ENCODE assay signal across 11 cellular contexts in the genomic region with DNA sequence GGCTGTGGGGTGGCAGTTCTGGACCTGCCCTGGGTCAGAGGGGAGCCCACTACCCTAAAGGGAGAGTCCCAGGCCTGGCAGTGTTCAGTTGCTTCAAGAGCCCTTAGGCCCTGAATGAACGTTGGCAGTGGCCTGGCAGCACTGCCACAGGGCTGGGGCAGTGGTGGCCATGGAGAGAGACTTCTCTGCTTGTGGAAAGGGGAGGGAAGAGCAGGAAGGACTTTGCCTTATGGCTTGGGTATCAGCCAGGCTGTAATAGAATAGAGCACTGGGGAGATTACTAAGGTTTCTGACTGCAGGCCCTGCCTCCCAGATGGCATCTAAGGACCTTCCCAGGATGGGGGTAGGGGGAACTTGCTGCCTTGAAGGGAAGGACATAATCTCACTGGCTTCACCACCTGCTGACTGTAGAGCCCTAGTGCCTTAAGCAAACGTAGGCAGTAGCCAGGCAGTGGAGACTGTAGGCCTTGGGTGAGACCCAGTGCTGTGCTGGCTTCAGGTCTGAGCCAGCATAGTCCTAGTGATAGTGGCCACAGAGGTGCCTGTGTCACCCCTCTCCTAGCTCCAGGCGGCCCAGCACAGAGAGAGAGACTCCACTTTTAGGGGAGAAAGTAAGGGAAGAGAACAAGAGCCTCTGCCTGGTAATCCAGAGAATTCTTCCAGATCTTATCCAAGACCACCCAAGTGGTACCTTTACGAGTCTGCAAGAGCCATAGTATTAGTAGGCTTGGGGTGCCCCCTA. TPM values are rescaled to one million over a fixed set of nuclear protein-coding genes. Genes with fewer than 3 reads are reported as not detected.
DNase-seq lines count a peak whose midpoint lies in the region; ATAC-seq, FAIRE-seq and TF ChIP-seq lines count a peak whose summit lies in the region.
"Had no signal": no experiment of that assay in that cellular context is flagged by ENCODE, and none has a peak within 500 bp of the region (broad histone marks: within the 10 kb centered on the region; RNA-seq: fewer than 3 reads in every experiment).

No MANE protein-coding gene starts in this region.

- no peak for FAIRE-seq in keratinocyte (lab: Jason Lieb, UNC)

- ATAC-seq in RWPE2 (ENCODE audit: low read depth) (no peak; the same call in 2 of the 3 replicates), HG02610 (IDR thresholded peaks at IDR 0.05; ENCODE audit: unreplicated experiment) (no peak), HG02840 (IDR thresholded peaks at IDR 0.05; ENCODE audit: low FRiP score, unreplicated experiment) (no peak)

- H3K27me3 ChIP-seq in RWPE2 (ENCODE audit: insufficient read depth, poor library complexity, severe bottlenecking) (no peaks in the 10 kb centered on the region), keratinocyte (ENCODE audit: control insufficient read depth, extremely low read depth, insufficient read depth, low read length) (no peaks in the 10 kb centered on the region), smooth muscle cell (ENCODE audit: low read depth) (no peaks in the 10 kb centered on the region)
- H3K27me3 ChIP-seq: right atrium auricular region had no signal

- H2AFZ ChIP-seq in keratinocyte (ENCODE audit: control insufficient read depth, low read length) = peak overlapping the region; percentile 19
- no peak overlapping the region for H2AFZ ChIP-seq in smooth muscle cell (ENCODE audit: low read depth)

- H4K20me1 ChIP-seq in keratinocyte (ENCODE audit: control insufficient read depth, extremely low read depth, insufficient read depth, low read length) (no peaks in the 10 kb centered on the region), smooth muscle cell (ENCODE audit: low read depth) (no peaks in the 10 kb centered on the region)

- H3K36me3 ChIP-seq in RWPE2 (ENCODE audit: low read depth) (0 out of 2 replicates have a peak, but pooled peaks cover 2% of the 10 kb centered on the region), keratinocyte (ENCODE audit: control insufficient read depth in 2 of 2, extremely low read depth in 1 of 2, insufficient read depth in 2 of 2, low read length in 2 of 2) (no peaks in the 10 kb centered on the region), smooth muscle cell (ENCODE audit: low read depth) (no peaks in the 10 kb centered on the region)
- H3K36me3 ChIP-seq: right atrium auricular region had no signal

- H3K4me2 ChIP-seq in keratinocyte (ENCODE audit: control insufficient read depth, extremely low read depth, insufficient read depth, low read depth, low read length) (no peak overlapping the region), smooth muscle cell (no peak overlapping the region)

- peak; percentile 42 for TF ChIP-seq CTCF in RWPE2 (IDR thresholded peaks at IDR 0.05; ENCODE audit: poor library complexity, severe bottlenecking)
- TF ChIP-seq CTCF in keratinocyte (optimal IDR thresholded peaks at IDR 0.05 in 1 of 3, IDR thresholded peaks at IDR 0.05 in 1 of 3, conservative IDR thresholded peaks at IDR 0.05 in 1 of 3; ENCODE audit: extremely low read depth in 1 of 3, insufficient read depth in 2 of 3, low read length in 3 of 3) = peak in 2 of 3 experiments; percentile 23 to 25
- no peak for TF ChIP-seq CTCF in smooth muscle cell (IDR thresholded peaks at IDR 0.05; ENCODE audit: borderline replicate concordance, insufficient read depth, poor library complexity, severe bottlenecking)

- no peak overlapping the region for H3K4me3 ChIP-seq in RWPE2 (ENCODE audit: severe bottlenecking)
- H3K4me3 ChIP-seq in keratinocyte (ENCODE audit: control insufficient read depth in 2 of 3, extremely low read depth in 1 of 3, insufficient read depth in 2 of 3, low read depth in 1 of 3, low read length in 3 of 3) = no peak overlapping the region
- no peak overlapping the region for H3K4me3 ChIP-seq in smooth muscle cell
- H3K4me3 ChIP-seq: right atrium auricular region had no signal

- no peak overlapping the region for H3K9ac ChIP-seq in keratinocyte (ENCODE audit: control insufficient read depth, extremely low read depth, insufficient read depth, low read length)
- no peak overlapping the region for H3K9ac ChIP-seq in smooth muscle cell (ENCODE audit: low read depth)

- 51% methylated on average over 4 of the region's 4 CpGs for WGBS in smooth muscle cell (ENCODE audit: low lambda C conversion rate)

- no peaks in the 10 kb centered on the region for H3F3A ChIP-seq in smooth muscle cell (ENCODE audit: low read depth)

- peaks cover 2% of the 10 kb centered on the region for H3K9me1 ChIP-seq in keratinocyte (ENCODE audit: control insufficient read depth, extremely low read depth, insufficient read depth, low read length)

- dilution Hi-C loops in keratinocyte (cut with MboI; ENCODE audit: extremely low pct_ligation_motif_present, low sequenced_read_pairs) = no loop called here

- no peaks in the 10 kb centered on the region for H3K79me2 ChIP-seq in keratinocyte (ENCODE audit: control insufficient read depth, insufficient read depth, low read length)
- no peaks in the 10 kb centered on the region for H3K79me2 ChIP-seq in smooth muscle cell (ENCODE audit: low read depth)

- no peaks in the 10 kb centered on the region for H3K9me3 ChIP-seq in RWPE2 (ENCODE audit: severe bottlenecking)
- no peaks in the 10 kb centered on the region for H3K9me3 ChIP-seq in keratinocyte (ENCODE audit: control insufficient read depth, low read depth, low read length)
- no peaks in the 10 kb centered on the region for H3K9me3 ChIP-seq in smooth muscle cell (replicated peaks; ENCODE audit: low read depth)
- H3K9me3 ChIP-seq: right atrium auricular region had no signal

- DNase-seq in HT-29 (ENCODE audit: low spot score) (peak; percentile 55), RWPE2 (ENCODE audit: low spot score) (no peak), keratinocyte (ENCODE audit: low read depth, low spot score) (no peak), smooth muscle cell (lab: John Stamatoyannopoulos, UW; ENCODE audit: unreplicated experiment) (no peak), NCI-H1694 treated with DMSO at 0.1 percent for 48 hours (lab: John Stamatoyannopoulos, UW) (no peak), NCI-H1105 treated with DMSO at 0.1 percent for 48 hours (lab: John Stamatoyannopoulos, UW) (no peak)

- H3K4me1 ChIP-seq in RWPE2 (ENCODE audit: insufficient read depth, poor library complexity, severe bottlenecking) (no peaks in the 10 kb centered on the region), keratinocyte (ENCODE audit: control insufficient read depth, extremely low read depth, insufficient read depth, low read length) (peaks cover 11% of the 10 kb centered on the region), smooth muscle cell (ENCODE audit: low read depth) (peaks cover 14% of the 10 kb centered on the region)
- H3K4me1 ChIP-seq: right atrium auricular region had no signal

- H3K27ac ChIP-seq in RWPE2 (ENCODE audit: poor library complexity, severe bottlenecking) (no peak overlapping the region), keratinocyte (ENCODE audit: control insufficient read depth, insufficient read depth, low read length) (no peak overlapping the region), smooth muscle cell (ENCODE audit: low read depth) (peak overlapping the region; percentile 65)
- H3K27ac ChIP-seq: right atrium auricular region had no signal

RNA-seq across cellular contexts. Expression of a gene that starts 27.6 kb away (rescaled TPM):
- 13.0 and 16.1 TPM in 2 replicates for total RNA-seq in HT-29 (2014; rRNA removed; shearing (Covaris generic))
- polyA plus RNA-seq in keratinocyte (4.6 to 12.1 TPM (median 5.2 TPM) in 3 replicates), smooth muscle cell (8.6 and 8.9 TPM in 2 replicates)
- 1.6 TPM for polyA plus RNA-seq in keratinocyte (2011; ENCODE audit: low read depth)
- polyA plus RNA-seq in keratinocyte (2011; cell fraction: cytosol; rRNA removed) = 1.4 and 2.3 TPM in 2 replicates
- 34.0 and 40.8 TPM in 2 replicates for polyA plus RNA-seq in keratinocyte (2011; cell fraction: nucleus; rRNA removed)
- polyA plus RNA-seq in keratinocyte (2012; ENCODE audit: low replicate concordance) = 3.2 and 9.8 TPM in 2 replicates
- 4.4 to 20.7 TPM (median 14.4 TPM) in 3 replicates for polyA minus RNA-seq in keratinocyte
- 5.0 TPM for polyA minus RNA-seq in keratinocyte (2011; cell fraction: cytosol; rRNA and poly(A)+ RNA removed)
- 16.8 and 27.8 TPM in 2 replicates for polyA minus RNA-seq in keratinocyte (2011; cell fraction: nucleus; rRNA and poly(A)+ RNA removed)
- total RNA-seq in smooth muscle cell = 6.1 and 19.4 TPM in 2 replicates

RNA-seq across cellular contexts. Expression of a gene that starts 43.5 kb away (rescaled TPM):
- total RNA-seq in HT-29 (2014; rRNA removed; shearing (Covaris generic)) = 9.5 and 11.6 TPM in 2 replicates
- polyA plus RNA-seq in keratinocyte (2.3 to 4.8 TPM (median 3.2 TPM) in 3 replicates), smooth muscle cell (0.67 and 1.3 TPM in 2 replicates)
- polyA plus RNA-seq in keratinocyte (2011; ENCODE audit: low read depth) = 2.0 TPM
- 2.5 and 7.8 TPM in 2 replicates for polyA plus RNA-seq in keratinocyte (2011; cell fraction: cytosol; rRNA removed)
- polyA plus RNA-seq in keratinocyte (2011; cell fraction: nucleus; rRNA removed) = 2.3 and 3.2 TPM in 2 replicates
- 3.1 and 4.9 TPM in 2 replicates for polyA plus RNA-seq in keratinocyte (2012; ENCODE audit: low replicate concordance)
- polyA minus RNA-seq in keratinocyte = 1.5 to 2.7 TPM (median 2.0 TPM) in 3 replicates
- 9.8 TPM for polyA minus RNA-seq in keratinocyte (2011; cell fraction: cytosol; rRNA and poly(A)+ RNA removed)
- 2.2 TPM in 1 of 2 replicates, not detected in the other for polyA minus RNA-seq in keratinocyte (2011; cell fraction: nucleus; rRNA and poly(A)+ RNA removed)
- total RNA-seq in smooth muscle cell = 0.13 and 0.31 TPM in 2 replicates
- total RNA-seq: cerebellum had no signal
- polyA plus RNA-seq: CD14-positive monocyte had no signal

RNA-seq across cellular contexts. Expression of a gene that starts 47.8 kb away (rescaled TPM):
- 78.7 and 91.5 TPM in 2 replicates for total RNA-seq in HT-29 (2014; rRNA removed; shearing (Covaris generic))
- polyA plus RNA-seq in keratinocyte = 8.6 to 10.5 TPM (median 10.5 TPM) in 3 replicates
- polyA plus RNA-seq in keratinocyte (2011; ENCODE audit: low read depth) = 29.6 TPM
- 7.0 and 9.8 TPM in 2 replicates for polyA plus RNA-seq in keratinocyte (2011; cell fraction: cytosol; rRNA removed)
- polyA plus RNA-seq in keratinocyte (2011; cell fraction: nucleus; rRNA removed) = 12.7 and 15.8 TPM in 2 replicates
- 12.2 and 74.2 TPM in 2 replicates for polyA plus RNA-seq in keratinocyte (2012; ENCODE audit: low replicate concordance)
- 3.1 to 3.9 TPM (median 3.5 TPM) in 3 replicates for polyA minus RNA-seq in keratinocyte
- polyA minus RNA-seq in keratinocyte (2011; cell fraction: cytosol; rRNA and poly(A)+ RNA removed) = 12.3 TPM
- polyA minus RNA-seq in keratinocyte (2011; cell fraction: nucleus; rRNA and poly(A)+ RNA removed) = 8.0 and 8.1 TPM in 2 replicates
- total RNA-seq in smooth muscle cell = 51.2 and 52.4 TPM in 2 replicates
- 48.2 and 53.4 TPM in 2 replicates for polyA plus RNA-seq in smooth muscle cell
